8 cellular contexts compared by ENCODE assay signal in genomic region chr9:107213561-107214028, GRCh38.
DNase-seq lines count a peak whose midpoint lies in the region; ATAC-seq lines count a peak whose summit lies in the region.

No MANE protein-coding gene starts in this region.

- ATAC-seq in HG03280 (IDR thresholded peaks at IDR 0.05; ENCODE audit: unreplicated experiment): peak; percentile 95

- DNase-seq in CD1c-positive myeloid dendritic cell (ENCODE audit: extremely low spot score) (peak; percentile 68), GM19240 (ENCODE audit: insufficient read length, low spot score) (peak; percentile 12), SKM-1 treated with dmso at 0.1 percent for 144 hours (lab: John Stamatoyannopoulos, UW; ENCODE audit: unreplicated experiment) (peak; percentile 20), epithelial cell of prostate (ENCODE audit: low read depth, low spot score) (peak; percentile 64), UCSD-AML1 (lab: John Stamatoyannopoulos, UW; ENCODE audit: unreplicated experiment) (no peak), NAMALWA (ENCODE audit: low spot score) (no peak)
- DNase-seq in stimulated activated CD4-positive, alpha-beta T cell treated with anti-CD3 and anti-CD28 coated beads, Interleukin-4, amount 100 ng/mL, for 48 hours (ENCODE audit: low read depth in 2 of 2): peak; percentile 1 to 4

- H3K27ac ChIP-seq in epithelial cell of prostate: peak overlapping the region; percentile 64

Comparison
In these comparisons a context has a peak if more than half of its experiments do, and no peak if none do; other contexts are left out.
1. DNase-seq: peak in CD1c-positive myeloid dendritic cell (single experiment), GM19240 (single experiment), SKM-1 treated with dmso at 0.1 percent for 144 hours (single experiment), epithelial cell of prostate (single experiment) and stimulated activated CD4-positive, alpha-beta T cell treated with anti-CD3 and anti-CD28 coated beads, Interleukin-4, amount 100 ng/mL, for 48 hours (2 of 2); none in UCSD-AML1 (single experiment) and NAMALWA (single experiment).